10 cellular contexts compared by ENCODE assay signal in the genomic region with DNA sequence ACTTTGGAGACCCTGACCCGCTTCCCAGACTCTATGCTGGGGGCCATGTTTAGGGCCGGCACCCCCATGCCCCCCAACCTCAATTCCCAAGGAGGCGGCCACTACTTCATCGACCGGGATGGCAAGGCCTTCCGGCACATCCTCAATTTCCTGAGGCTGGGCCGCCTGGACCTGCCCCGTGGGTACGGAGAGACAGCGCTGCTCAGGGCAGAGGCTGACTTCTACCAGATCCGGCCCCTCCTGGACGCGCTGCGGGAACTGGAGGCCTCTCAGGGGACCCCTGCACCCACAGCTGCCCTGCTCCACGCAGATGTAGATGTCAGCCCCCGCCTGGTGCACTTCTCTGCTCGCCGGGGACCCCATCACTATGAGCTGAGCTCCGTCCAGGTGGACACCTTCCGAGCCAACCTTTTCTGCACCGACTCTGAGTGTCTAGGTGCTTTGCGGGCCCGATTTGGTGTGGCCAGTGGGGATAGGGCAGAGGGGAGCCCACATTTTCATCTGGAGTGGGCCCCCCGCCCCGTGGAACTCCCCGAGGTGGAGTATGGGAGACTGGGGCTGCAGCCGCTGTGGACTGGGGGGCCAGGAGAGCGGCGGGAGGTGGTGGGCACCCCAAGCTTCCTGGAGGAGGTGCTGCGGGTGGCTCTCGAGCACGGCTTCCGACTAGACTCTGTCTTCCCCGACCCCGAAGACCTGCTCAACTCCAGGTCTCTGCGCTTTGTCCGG. TPM values are rescaled to one million over a fixed set of nuclear protein-coding genes. Genes with fewer than 3 reads are reported as not detected.
A peak's percentile ranks its signal among the peaks of the same experiment; 100 is the strongest.
DNase-seq lines count a peak whose midpoint lies in the region; ATAC-seq, FAIRE-seq and TF ChIP-seq lines count a peak whose summit lies in the region.
"Had no signal": no experiment of that assay in that cellular context is flagged by ENCODE, and none has a peak within 500 bp of the region (broad histone marks: within the 10 kb centered on the region; RNA-seq: fewer than 3 reads in every experiment).

No MANE protein-coding gene starts in this region.

- no peak for FAIRE-seq in pancreas (lab: Jason Lieb, UNC)
- FAIRE-seq: TTC549 had no signal

- peaks cover 34% of the 10 kb centered on the region for H3F3A ChIP-seq in PC-9 (ENCODE audit: insufficient read depth, low read depth)

- CTCF ChIA-PET in PC-9 (lab: Charles Lee) = interaction anchor here (0.5 kb wide), 1 partner anchor 246 kb away, joined by 5 read pairs; no protein-coding TSS in a partner anchor

- WGBS in pancreas, 2 donors = 80 to 84% methylated on average over 37 of the region's 37 CpGs

- no peak for DNase-seq in PC-9
- DNase-seq in epithelial cell of prostate (ENCODE audit: low read depth, low spot score) = no peak
- DNase-seq in pancreas = peak in 3 of 6 donors; percentile 22 to 57 (median 40)
- no peak for DNase-seq in kidney glomerular epithelial cell (lab: John Stamatoyannopoulos, UW)
- DNase-seq in central memory CD4-positive, alpha-beta T cell = no peak
- DNase-seq in NCI-H345 (lab: John Stamatoyannopoulos, UW) = no peak
- DNase-seq in DMS114 treated with DMSO at 0.1 percent for 48 hours (lab: John Stamatoyannopoulos, UW; ENCODE audit: unreplicated experiment) = no peak

- H3K4me1 ChIP-seq in PC-9 (replicated peaks; ENCODE audit: insufficient read depth) (peaks cover 28% of the 10 kb centered on the region), pancreas (peaks cover 7 to 21% (median 8%) of the 10 kb centered on the region in 3 donors)

- H3K4me3 ChIP-seq in PC-9 (peak overlapping the region; percentile 86), pancreas (peak overlapping the region; percentile 82 to 94 (median 88))

- H3K9me3 ChIP-seq in PC-9 (ENCODE audit: insufficient read depth, low read depth) (no peaks in the 10 kb centered on the region), pancreas (no peaks in the 10 kb centered on the region)

- H3K4me2 ChIP-seq in PC-9 = peak overlapping the region; percentile 91

- BruUV-seq in PC-9 (replicated peaks; lab: Mats Ljungman, UMichigan) = no TSS peak

- H2AFZ ChIP-seq in PC-9 = no peak overlapping the region

- H3K27ac ChIP-seq in C4-2B (peak overlapping the region; percentile 87; the same call in 1 of the 2 replicates), PC-9 (peak overlapping the region; percentile 98; the same call in 1 of the 2 replicates), epithelial cell of prostate (peak overlapping the region; percentile 100), pancreas (no peak overlapping the region)

- intact Hi-C loops in PC-9 (cut with micrococcal nuclease; ENCODE audit: unreplicated experiment) (loop anchor here (1.0 to 5.0 kb wide), 3 partner anchors 49 to 236 kb away; a partner anchor contains a TSS), pancreas (cut with DNase I) (loop anchor here in 2 of 3 donors (10.0 kb wide), 3 partner anchors 82 to 232 kb away; a partner anchor contains a TSS)

- TF ChIP-seq CTCF in C4-2B (conservative IDR thresholded peaks at IDR 0.05) = no peak
- TF ChIP-seq CTCF in PC-9 (conservative IDR thresholded peaks at IDR 0.05) = no peak
- TF ChIP-seq CTCF in pancreas (IDR thresholded peaks at IDR 0.05) = no peak

- no peak for ATAC-seq in pancreas

- H3K36me3 ChIP-seq in PC-9 (ENCODE audit: low read depth) (no peaks in the 10 kb centered on the region), pancreas (no peaks in the 10 kb centered on the region)

- peaks cover 43% of the 10 kb centered on the region for H3K79me2 ChIP-seq in PC-9 (ENCODE audit: low read depth)

- H3K27me3 ChIP-seq in PC-9 (ENCODE audit: insufficient read depth, low read depth) (no peaks in the 10 kb centered on the region), pancreas (no peaks in the 10 kb centered on the region)

- POLR2A ChIA-PET in PC-9 (lab: Charles Lee; ENCODE audit: unreplicated experiment) = interaction anchor here (0.6 to 0.7 kb wide), 3 partner anchors 32 to 135 kb away, joined by 3 to 4 read pairs (median 4); no protein-coding TSS in a partner anchor

- H4K20me1 ChIP-seq in PC-9 (ENCODE audit: insufficient read depth) = peaks cover 15% of the 10 kb centered on the region

- no peaks in the 10 kb centered on the region for H3K9me2 ChIP-seq in PC-9 (ENCODE audit: insufficient read depth)

RNA-seq across cellular contexts. Expression of a gene that starts 1.1 kb away (rescaled TPM):
- total RNA-seq in PC-9 (2021) (16.4 and 18.3 TPM in 2 replicates), pancreas (1 to 10 TPM; 3.4 to 6.6 (median 4.3) TPM)
- 1 to 10 TPM; 7.2 TPM for polyA plus RNA-seq in pancreas

RNA-seq across cellular contexts. Expression of a gene that starts 1.9 kb away (rescaled TPM):
- total RNA-seq in PC-9 (2021) = 0.45 and 0.50 TPM in 2 replicates
- total RNA-seq in pancreas = not detected
- not detected for polyA plus RNA-seq in pancreas
- total RNA-seq: HT1080 had no signal

RNA-seq across cellular contexts. Expression of a gene that starts 16.7 kb away (rescaled TPM):
- total RNA-seq in PC-9 (2021) (10.9 and 28.5 TPM in 2 replicates), pancreas (1 to 10 TPM; 1.6 to 5.6 (median 3.0) TPM)
- polyA plus RNA-seq in pancreas = 1 to 10 TPM; 2.9 to 4.4 TPM

RNA-seq across cellular contexts. Expression of a gene that starts 23.9 kb away (rescaled TPM):
- 46.5 and 57.9 TPM in 2 replicates for total RNA-seq in PC-9 (2021)
- 10 to 100 TPM; 12.6 to 27.1 (median 15.4) TPM for total RNA-seq in pancreas
- 10 to 100 TPM; 49.0 to 72.1 TPM for polyA plus RNA-seq in pancreas

RNA-seq across cellular contexts. Expression of a gene that starts 27.8 kb away (rescaled TPM):
- total RNA-seq in PC-9 (2021) = 15.8 and 18.8 TPM in 2 replicates
- 1 to 10 TPM; 4.9 to 9.0 (median 5.7) TPM for total RNA-seq in pancreas
- 10 to 100 TPM; 10.8 to 13.8 TPM for polyA plus RNA-seq in pancreas

Comparison
In these comparisons a context has a peak if more than half of its experiments do, and no peak if none do; other contexts are left out.
1. H3K27ac ChIP-seq: peak in C4-2B (single experiment), PC-9 (single experiment) and epithelial cell of prostate (single experiment); none in pancreas (0 of 4).